35 cellular contexts compared by ENCODE assay signal in the genomic region with DNA sequence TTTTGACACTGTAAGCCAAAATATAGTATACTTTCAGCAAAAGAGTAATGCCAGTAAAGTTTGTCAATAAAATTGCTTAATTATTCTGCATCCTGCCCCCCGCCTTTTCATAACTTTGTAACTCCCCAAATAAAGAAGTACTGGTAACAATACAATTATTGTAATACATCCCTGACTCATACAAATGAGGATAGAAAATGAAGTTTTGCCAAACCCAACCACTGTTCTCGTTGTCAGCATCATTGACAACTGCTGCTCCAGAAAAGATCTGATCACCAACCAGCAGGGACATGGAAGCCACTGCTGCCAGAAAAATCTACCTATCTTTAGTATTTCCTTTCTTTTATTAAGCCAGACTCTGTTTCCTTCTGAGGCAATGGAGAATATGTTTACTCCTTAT. TPM values are rescaled to one million over a fixed set of nuclear protein-coding genes. Genes with fewer than 3 reads are reported as not detected.
DNase-seq lines count a peak whose midpoint lies in the region; ATAC-seq and TF ChIP-seq lines count a peak whose summit lies in the region.
"Had no signal": no experiment of that assay in that cellular context is flagged by ENCODE, and none has a peak within 500 bp of the region (broad histone marks: within the 10 kb centered on the region; RNA-seq: fewer than 3 reads in every experiment).

No MANE protein-coding gene starts in this region.

- H3K9me3 ChIP-seq in PC-3 (ENCODE audit: low read length) (no peaks in the 10 kb centered on the region), PC-9 (ENCODE audit: insufficient read depth, low read depth) (no peaks in the 10 kb centered on the region)
- H3K9me3 ChIP-seq: A549; BE2C; BLaER1; BLaER1 treated with 17β-estradiol and CSF1 and Interleukin-3, amounts not matched to agents 10 nM and 100 nM; Caco-2 had no signal

- CTCF ChIA-PET in PC-3 (lab: Charles Lee) (no interaction called here), PC-9 (lab: Charles Lee) (no interaction called here), WTC11 (lab: Charles Lee) (interaction anchor here (1.0 kb wide), 1 partner anchor 160 kb away, joined by 3 read pairs; no protein-coding TSS in a partner anchor)

- H3K4me3 Mint-ChIP-seq in WTC11 = no peak overlapping the region
- H3K4me3 Mint-ChIP-seq: B cell; CD14-positive monocyte; CD4-positive, alpha-beta memory T cell; CD4-positive, alpha-beta T cell; CD4-positive, CD25-positive, alpha-beta regulatory T cell; CD8-positive, alpha-beta T cell had no signal

- H3K9ac ChIP-seq in PC-3 (ENCODE audit: low read length) = no peak overlapping the region
- H3K9ac ChIP-seq: BLaER1; BLaER1 treated with 17β-estradiol and CSF1 and Interleukin-3, amounts not matched to agents 10 nM and 100 nM had no signal

- no peaks in the 10 kb centered on the region for H4K20me1 ChIP-seq in PC-3 (ENCODE audit: low read length)
- no peaks in the 10 kb centered on the region for H4K20me1 ChIP-seq in PC-9 (ENCODE audit: insufficient read depth)
- H4K20me1 ChIP-seq: BLaER1; BLaER1 treated with 17β-estradiol and CSF1 and Interleukin-3, amounts not matched to agents 10 nM and 100 nM had no signal

- H3K79me2 ChIP-seq in PC-3 (ENCODE audit: low read length) = no peaks in the 10 kb centered on the region
- H3K79me2 ChIP-seq in PC-9 (ENCODE audit: low read depth) = no peaks in the 10 kb centered on the region

- ATAC-seq in PC-3 = peak; percentile 58
- no peak for ATAC-seq in WTC11
- ATAC-seq: A549; CD8-positive, alpha-beta T cell had no signal

- intact Hi-C loops in PC-3 (cut with micrococcal nuclease) (no loop called here), PC-9 (cut with micrococcal nuclease; ENCODE audit: unreplicated experiment) (no loop called here), posterior cingulate gyrus (cut with DNase I) (no loop called here)

- POLR2A ChIA-PET in PC-3 (lab: Charles Lee; ENCODE audit: unreplicated experiment) (no interaction called here), PC-9 (lab: Charles Lee; ENCODE audit: unreplicated experiment) (no interaction called here), WTC11 (lab: Charles Lee) (no interaction called here)

- H3K27me3 Mint-ChIP-seq in WTC11 (ENCODE audit: low read depth) = no peaks in the 10 kb centered on the region
- H3K27me3 Mint-ChIP-seq: CD4-positive, alpha-beta memory T cell; CD4-positive, alpha-beta T cell; CD4-positive, CD25-positive, alpha-beta regulatory T cell; CD8-positive, alpha-beta memory T cell had no signal

- no peaks in the 10 kb centered on the region for H3K36me3 Mint-ChIP-seq in WTC11
- H3K36me3 Mint-ChIP-seq: CD14-positive monocyte; CD4-positive, alpha-beta memory T cell; CD4-positive, CD25-positive, alpha-beta regulatory T cell; CD8-positive, alpha-beta memory T cell; CD8-positive, alpha-beta T cell had no signal

- BruUV-seq in PC-3 (replicated peaks; lab: Mats Ljungman, UMichigan) (no TSS peak), PC-9 (replicated peaks; lab: Mats Ljungman, UMichigan) (no TSS peak)

- H3K9me2 ChIP-seq in PC-3 (replicated peaks; ENCODE audit: low read length) (no peaks in the 10 kb centered on the region), PC-9 (ENCODE audit: insufficient read depth) (no peaks in the 10 kb centered on the region)

- H3K36me3 ChIP-seq in PC-3 (ENCODE audit: low read depth, low read length) (no peaks in the 10 kb centered on the region), PC-9 (ENCODE audit: low read depth) (no peaks in the 10 kb centered on the region)
- H3K36me3 ChIP-seq: BE2C; BLaER1; BLaER1 treated with 17β-estradiol and CSF1 and Interleukin-3, amounts not matched to agents 10 nM and 100 nM had no signal

- H3K27me3 ChIP-seq in PC-3 (ENCODE audit: low read length) = peaks cover 16% of the 10 kb centered on the region; the same call in 1 of the 2 replicates
- H3K27me3 ChIP-seq in PC-9 (ENCODE audit: insufficient read depth, low read depth) = no peaks in the 10 kb centered on the region
- H3K27me3 ChIP-seq: BE2C; BLaER1; BLaER1 treated with 17β-estradiol and CSF1 and Interleukin-3, amounts not matched to agents 10 nM and 100 nM had no signal

- no peaks in the 10 kb centered on the region for H3K9me3 Mint-ChIP-seq in WTC11
- H3K9me3 Mint-ChIP-seq: CD14-positive monocyte; CD4-positive, alpha-beta T cell; CD8-positive, alpha-beta T cell had no signal

- H3K4me1 ChIP-seq in PC-3 (ENCODE audit: insufficient read depth, low read length) = no peaks in the 10 kb centered on the region
- no peaks in the 10 kb centered on the region for H3K4me1 ChIP-seq in PC-9 (replicated peaks; ENCODE audit: insufficient read depth)
- H3K4me1 ChIP-seq: A549; BE2C; BLaER1; BLaER1 treated with 17β-estradiol and CSF1 and Interleukin-3, amounts not matched to agents 10 nM and 100 nM; Caco-2 had no signal

- H3K27ac ChIP-seq in PC-3 (ENCODE audit: low read length) (no peak overlapping the region), PC-9 (no peak overlapping the region)
- H3K27ac ChIP-seq: 22Rv1; A549; BLaER1; BLaER1 treated with 17β-estradiol and CSF1 and Interleukin-3, amounts not matched to agents 10 nM and 100 nM; C4-2B had no signal

- H3K4me3 ChIP-seq in PC-3 (ENCODE audit: low read length) (no peak overlapping the region), PC-9 (no peak overlapping the region)
- H3K4me3 ChIP-seq: A549; BLaER1; BLaER1 treated with 17β-estradiol and CSF1 and Interleukin-3, amounts not matched to agents 10 nM and 100 nM had no signal

- no peaks in the 10 kb centered on the region for H3F3A ChIP-seq in PC-3 (ENCODE audit: low read length, unreplicated experiment)
- no peaks in the 10 kb centered on the region for H3F3A ChIP-seq in PC-9 (ENCODE audit: insufficient read depth, low read depth)

- DNase-seq in Ammon's horn (ENCODE audit: low spot score) (peak; percentile 29), HT1080 (ENCODE audit: low read depth) (peak; percentile 5), PC-3 (no peak), foreskin melanocyte (peak; percentile 53), PC-9 (no peak), WTC11 (ENCODE audit: low spot score) (no peak), NCI-H146 treated with DMSO at 0.1 percent for 48 hours (lab: John Stamatoyannopoulos, UW; ENCODE audit: unreplicated experiment) (no peak), posterior cingulate gyrus (no peak)
- DNase-seq: 8988T; ACHN; AML-193; BE2C; C1 segment of cervical spinal cord; Caco-2; Calu3; CD4-positive, alpha-beta memory T cell; CD4-positive, alpha-beta T cell; CD4-positive, CD25-positive, alpha-beta regulatory T cell; CD8-positive, alpha-beta memory T cell; CD8-positive, alpha-beta T cell; COR-L47; DMS 273 treated with DMSO at 0.1 percent for 48 hours; DMS153; DMS53; DMS79; DMS79 treated with DMSO at 0.1 percent for 48 hours; DND-41; EL had no signal

- no peak for TF ChIP-seq CTCF in PC-3 (conservative IDR thresholded peaks at IDR 0.05; ENCODE audit: low read depth, low read length)
- TF ChIP-seq CTCF in PC-9 (conservative IDR thresholded peaks at IDR 0.05) = no peak
- no peak for TF ChIP-seq CTCF in WTC11 (IDR thresholded peaks at IDR 0.05)

- H3K4me2 ChIP-seq in PC-3 (ENCODE audit: low read length) (no peak overlapping the region), PC-9 (no peak overlapping the region)
- H3K4me2 ChIP-seq: A549; BLaER1; BLaER1 treated with 17β-estradiol and CSF1 and Interleukin-3, amounts not matched to agents 10 nM and 100 nM had no signal

- no peaks in the 10 kb centered on the region for H3K4me1 Mint-ChIP-seq in WTC11
- H3K4me1 Mint-ChIP-seq: CD14-positive monocyte; CD4-positive, alpha-beta memory T cell; CD4-positive, CD25-positive, alpha-beta regulatory T cell; CD8-positive, alpha-beta memory T cell had no signal

- no peak overlapping the region for H3K27ac Mint-ChIP-seq in WTC11
- H3K27ac Mint-ChIP-seq: B cell; CD4-positive, alpha-beta memory T cell; CD4-positive, alpha-beta T cell; CD4-positive, CD25-positive, alpha-beta regulatory T cell; CD8-positive, alpha-beta memory T cell; CD8-positive, alpha-beta T cell had no signal

- H2AFZ ChIP-seq in PC-3 (ENCODE audit: low read length) (no peak overlapping the region), PC-9 (no peak overlapping the region)

TF ChIP-seq in WTC11, 78 proteins besides CTCF, POLR2A, EP300 and RAD21 (continues in another document):
- no peak for TF ChIP-seq ZNF423 (CRISPR knock-in tag; IDR thresholded peaks at IDR 0.05)
- no peak for TF ChIP-seq MXD4 (CRISPR knock-in tag; IDR thresholded peaks at IDR 0.05; ENCODE audit: borderline replicate concordance)
- no peak for TF ChIP-seq ZNF317 (CRISPR knock-in tag; IDR thresholded peaks at IDR 0.05; ENCODE audit: borderline replicate concordance, low read depth)
- no peak for TF ChIP-seq ZBTB21 (CRISPR knock-in tag; IDR thresholded peaks at IDR 0.05; ENCODE audit: borderline replicate concordance)
- TF ChIP-seq OVOL2 (CRISPR knock-in tag; IDR thresholded peaks at IDR 0.05; ENCODE audit: borderline replicate concordance) = no peak
- no peak for TF ChIP-seq HMGA2 (CRISPR knock-in tag; IDR thresholded peaks at IDR 0.05)
- TF ChIP-seq, protein P1, sequence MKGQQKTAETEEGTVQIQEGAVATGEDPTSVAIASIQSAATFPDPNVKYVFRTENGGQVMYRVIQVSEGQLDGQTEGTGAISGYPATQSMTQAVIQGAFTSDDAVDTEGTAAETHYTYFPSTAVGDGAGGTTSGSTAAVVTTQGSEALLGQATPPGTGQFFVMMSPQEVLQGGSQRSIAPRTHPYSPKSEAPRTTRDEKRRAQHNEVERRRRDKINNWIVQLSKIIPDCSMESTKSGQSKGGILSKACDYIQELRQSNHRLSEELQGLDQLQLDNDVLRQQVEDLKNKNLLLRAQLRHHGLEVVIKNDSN (CRISPR knock-in tag; IDR thresholded peaks at IDR 0.05) = no peak
- TF ChIP-seq, protein P2, sequence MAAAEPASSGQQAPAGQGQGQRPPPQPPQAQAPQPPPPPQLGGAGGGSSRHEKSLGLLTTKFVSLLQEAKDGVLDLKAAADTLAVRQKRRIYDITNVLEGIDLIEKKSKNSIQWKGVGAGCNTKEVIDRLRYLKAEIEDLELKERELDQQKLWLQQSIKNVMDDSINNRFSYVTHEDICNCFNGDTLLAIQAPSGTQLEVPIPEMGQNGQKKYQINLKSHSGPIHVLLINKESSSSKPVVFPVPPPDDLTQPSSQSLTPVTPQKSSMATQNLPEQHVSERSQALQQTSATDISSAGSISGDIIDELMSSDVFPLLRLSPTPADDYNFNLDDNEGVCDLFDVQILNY (CRISPR knock-in tag; IDR thresholded peaks at IDR 0.05) = no peak
- no peak for TF ChIP-seq GABPB1 (CRISPR knock-in tag; IDR thresholded peaks at IDR 0.05)
- TF ChIP-seq, protein P3, sequence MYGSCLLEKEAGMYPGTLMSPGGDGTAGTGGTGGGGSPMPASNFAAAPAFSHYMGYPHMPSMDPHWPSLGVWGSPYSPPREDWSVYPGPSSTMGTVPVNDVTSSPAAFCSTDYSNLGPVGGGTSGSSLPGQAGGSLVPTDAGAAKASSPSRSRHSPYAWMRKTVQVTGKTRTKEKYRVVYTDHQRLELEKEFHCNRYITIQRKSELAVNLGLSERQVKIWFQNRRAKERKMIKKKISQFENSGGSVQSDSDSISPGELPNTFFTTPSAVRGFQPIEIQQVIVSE (CRISPR knock-in tag; IDR thresholded peaks at IDR 0.05; ENCODE audit: borderline replicate concordance) = no peak

RNA-seq across cellular contexts. Expression of gene SCN3A, which starts 27.1 kb away (rescaled TPM):
- total RNA-seq in HT1080 (2014; rRNA removed; shearing (Covaris generic)) = 0.23 and 1.5 TPM in 2 replicates
- 0.05 and 0.07 TPM in 2 replicates for polyA plus RNA-seq in HT1080 (2015; cell fraction: cytosol; rRNA removed)
- polyA plus RNA-seq in HT1080 (2015; cell fraction: nucleus; rRNA removed) = 0.12 and 0.17 TPM in 2 replicates
- total RNA-seq in PC-3 (2014; rRNA removed) (0.07 and 0.12 TPM in 2 replicates), PC-9 (2021) (not detected in 2 replicates), WTC11 (2021) (0.04 TPM in 1 of 3 replicates, not detected in the others)
- total RNA-seq: Caco-2; CD4-positive, alpha-beta memory T cell; CD4-positive, alpha-beta T cell; CD4-positive, CD25-positive, alpha-beta regulatory T cell; CD8-positive, alpha-beta memory T cell had no signal
- polyA plus RNA-seq: CD14-positive monocyte; CD4-positive, alpha-beta memory T cell; CD8-positive, alpha-beta memory T cell had no signal

Comparison
In these comparisons a context has a peak if more than half of its experiments do, and no peak if none do; other contexts are left out.
1. DNase-seq: peak in Ammon's horn (single experiment), HT1080 (single experiment) and foreskin melanocyte (single experiment); none in PC-3 (single experiment), PC-9 (0 of 2), WTC11 (single experiment), NCI-H146 treated with DMSO at 0.1 percent for 48 hours (single experiment) and posterior cingulate gyrus (0 of 10).